Comparison of ENCODE assay signal across 25 cellular contexts in the genomic region with DNA sequence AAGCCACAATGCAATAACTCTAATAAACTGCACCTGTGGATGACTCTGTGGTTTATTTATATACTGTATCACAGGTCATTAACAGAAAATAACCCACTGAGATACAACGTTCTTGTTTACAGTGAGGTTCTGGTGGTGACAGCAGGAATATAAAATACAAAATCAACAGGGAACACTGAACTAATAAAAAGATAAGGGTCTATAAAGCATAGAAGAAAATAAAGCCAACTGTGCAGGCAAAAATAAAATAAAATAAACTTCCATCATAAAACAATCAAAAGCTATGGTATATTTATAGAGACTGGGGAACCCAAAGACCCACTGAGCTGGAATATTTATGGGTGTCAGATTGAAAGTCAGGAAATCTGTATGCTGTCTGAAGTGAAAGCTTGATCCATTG.
"Had no signal": no experiment of that assay in that cellular context is flagged by ENCODE, and none has a peak within 500 bp of the region (broad histone marks: within the 10 kb centered on the region; RNA-seq: fewer than 3 reads in every experiment).

No MANE protein-coding gene starts in this region.

- DNase-seq: effector CD8-positive, alpha-beta T cell; endodermal cell; foreskin fibroblast; gastrocnemius medialis; head of caudate nucleus; left cardiac atrium; left ventricle myocardium superior; lower lobe of right lung; natural killer cell; occipital lobe; ovary; posterior cingulate gyrus; psoas muscle; right cardiac atrium; sigmoid colon; stimulated activated CD4-positive, alpha-beta T cell treated with anti-CD3 and anti-CD28 coated beads, Interleukin-2, amount 100 ng/mL, for 24 hours; stimulated activated CD4-positive, alpha-beta T cell treated with anti-CD3 and anti-CD28 coated beads, Interleukin-4, amount 100 ng/mL, for 24 hours; stimulated activated naive CD4-positive, alpha-beta T cell treated with Interleukin-2 at 50 U/mL for 16 hours; stomach; thyroid gland; trophoblast cell had no signal

- H3K9me3 ChIP-seq: gastrocnemius medialis, lower lobe of right lung, ovary, psoas muscle, sigmoid colon, stomach, thyroid gland, vagina had no signal

- H3K4me1 ChIP-seq: gastrocnemius medialis, lower lobe of right lung, psoas muscle, sigmoid colon, stomach, thyroid gland had no signal

- H3K36me3 ChIP-seq: gastrocnemius medialis, lower lobe of right lung, ovary, sigmoid colon, stomach, thyroid gland, vagina had no signal

- ATAC-seq: esophagus mucosa; gastrocnemius medialis; left cardiac atrium; left ventricle myocardium superior; lower lobe of right lung; natural killer cell; psoas muscle; right cardiac atrium; stimulated activated effector memory CD8-positive, alpha-beta T cell treated with anti-CD3 and anti-CD28 coated beads, Interleukin-12 subunit alpha, Interleukin-12 subunit beta, amount 100 ng/mL, for 72 hours had no signal

- H3K4me3 ChIP-seq: gastrocnemius medialis, lower lobe of right lung, ovary, psoas muscle, sigmoid colon, stomach, thyroid gland, vagina had no signal

- H3K27me3 ChIP-seq: gastrocnemius medialis, ovary, sigmoid colon, stomach, thyroid gland, vagina had no signal

- H3K27ac ChIP-seq: epithelial cell of prostate, gastrocnemius medialis, lower lobe of right lung, ovary, psoas muscle, sigmoid colon, stomach, thyroid gland, vagina had no signal
